In the genomic region with DNA sequence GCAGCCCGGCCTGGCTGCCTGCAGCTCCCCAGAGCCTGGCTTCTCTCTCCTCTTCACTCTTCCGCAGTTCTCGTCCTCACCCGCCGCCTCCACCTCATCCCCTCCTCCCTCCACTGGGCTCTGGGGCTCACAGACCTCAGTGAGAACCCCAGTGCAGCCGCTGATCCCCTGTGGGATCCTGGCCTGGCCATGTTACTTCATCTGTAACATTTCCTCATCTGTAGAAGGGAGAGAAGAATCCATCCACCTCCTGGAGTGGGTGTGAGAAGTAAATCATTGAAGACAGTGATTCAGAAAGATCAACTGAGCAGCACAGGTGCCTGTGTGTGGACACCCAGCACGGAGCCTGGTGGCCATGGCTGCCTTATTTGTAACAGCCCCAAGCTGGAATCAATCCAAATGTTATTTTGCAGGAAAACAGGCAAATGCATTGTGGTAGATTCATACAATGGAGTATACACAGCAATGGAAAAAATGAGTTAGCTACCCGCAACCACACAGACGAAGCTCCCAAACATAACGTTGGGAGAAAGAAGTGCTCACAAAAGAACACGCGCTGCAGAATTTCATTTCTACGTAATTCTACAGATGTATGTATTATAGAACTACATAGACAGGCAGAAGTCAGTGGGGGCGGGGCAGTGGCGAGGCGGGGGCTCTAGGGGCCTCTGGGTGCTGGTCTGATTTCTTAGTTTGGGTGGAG, we compare ENCODE assay signal across 8 cellular contexts. TPM values are rescaled to one million over a fixed set of nuclear protein-coding genes. Genes with fewer than 3 reads are reported as not detected.
DNase-seq lines count a peak whose midpoint lies in the region; TF ChIP-seq lines count a peak whose summit lies in the region.

No MANE protein-coding gene starts in this region.

- no peak overlapping the region for H3K4me2 ChIP-seq in mesenchymal stem cell (ENCODE audit: low read length, poor library complexity, severe bottlenecking)

- WGBS in mesenchymal stem cell: 87% methylated on average over 15 of the region's 16 CpGs

- peak overlapping the region; percentile 80 for H2AK5ac ChIP-seq in mesenchymal stem cell (ENCODE audit: low read length, severe bottlenecking)

- POLR2A ChIA-PET in HEK293 (lab: Yijun Ruan, JAX): no interaction called here

- intact Hi-C loops in left ventricle myocardium inferior (cut with micrococcal nuclease): no loop called here

- H3K4me1 ChIP-seq in HEK293 (ENCODE audit: control insufficient read depth, insufficient read depth, low read length): no peaks in the 10 kb centered on the region
- H3K4me1 ChIP-seq in mesenchymal stem cell (ENCODE audit: control insufficient read depth, insufficient read depth, low read depth, low read length): peaks cover 22% of the 10 kb centered on the region
- peaks cover 5% of the 10 kb centered on the region for H3K4me1 ChIP-seq in left ventricle myocardium inferior

- TF ChIP-seq CTCF in HEK293 (tag by site-specific recombination; IDR thresholded peaks at IDR 0.05) (no peak), left ventricle myocardium inferior (IDR thresholded peaks at IDR 0.05; ENCODE audit: borderline replicate concordance) (no peak)

- no peaks in the 10 kb centered on the region for H3K36me3 ChIP-seq in HEK293 (ENCODE audit: control insufficient read depth in 2 of 2, insufficient read depth in 1 of 2, low read length in 2 of 2)
- no peaks in the 10 kb centered on the region for H3K36me3 ChIP-seq in mesenchymal stem cell (ENCODE audit: control insufficient read depth in 1 of 2, insufficient read depth in 2 of 2, low read depth in 1 of 2, low read length in 2 of 2)
- H3K36me3 ChIP-seq in left ventricle myocardium inferior: no peaks in the 10 kb centered on the region

- H3K9me3 Mint-ChIP-seq in activated naive CD4-positive, alpha-beta T cell treated with anti-CD3 and anti-CD28 coated beads, Interleukin-2, amount 10 ng/mL, durations not matched to agents 7 days and 5 days: no peaks in the 10 kb centered on the region

- peak overlapping the region; percentile 43 for H4K91ac ChIP-seq in mesenchymal stem cell (ENCODE audit: low read length)

- H3K4me1 Mint-ChIP-seq in activated naive CD4-positive, alpha-beta T cell treated with anti-CD3 and anti-CD28 coated beads, Interleukin-2, amount 10 ng/mL, durations not matched to agents 7 days and 5 days: peaks cover 100% of the 10 kb centered on the region

- peak overlapping the region; percentile 10 for H3K9ac ChIP-seq in mesenchymal stem cell (ENCODE audit: low read length)

- no peaks in the 10 kb centered on the region for H3K9me3 ChIP-seq in HEK293 (ENCODE audit: control insufficient read depth, insufficient read depth, low read depth, low read length)
- no peaks in the 10 kb centered on the region for H3K9me3 ChIP-seq in mesenchymal stem cell (ENCODE audit: control insufficient read depth, low read length)
- no peaks in the 10 kb centered on the region for H3K9me3 ChIP-seq in left ventricle myocardium inferior (replicated peaks)

- no peak overlapping the region for H2AFZ ChIP-seq in mesenchymal stem cell (ENCODE audit: low read depth, low read length)

- no peak overlapping the region for H3K23ac ChIP-seq in mesenchymal stem cell (ENCODE audit: low read length in 2 of 2)

- DNase-seq in C1 segment of cervical spinal cord (lab: John Stamatoyannopoulos, UW) (peak in 8 of 14 donors; percentile 16 to 69 (median 54)), mesenchymal stem cell (peak; percentile 12), COLO668 (lab: John Stamatoyannopoulos, UW; ENCODE audit: unreplicated experiment) (no peak), DMS53 treated with DMSO at 0.1 percent for 48 hours (lab: John Stamatoyannopoulos, UW; ENCODE audit: unreplicated experiment) (no peak), AG08396 (ENCODE audit: low spot score) (no peak), left ventricle myocardium inferior (no peak)
- peak; percentile 54 for DNase-seq in activated naive CD4-positive, alpha-beta T cell treated with anti-CD3 and anti-CD28 coated beads, Interleukin-2, amount 10 ng/mL, durations not matched to agents 7 days and 5 days

- H3K4me3 ChIP-seq in HEK293 (ENCODE audit: low read depth, low read length): no peak overlapping the region
- no peak overlapping the region for H3K4me3 ChIP-seq in mesenchymal stem cell (ENCODE audit: insufficient read depth in 1 of 2, low read depth in 1 of 2, low read length in 2 of 2)
- H3K4me3 ChIP-seq in left ventricle myocardium inferior: no peak overlapping the region

- H3K36me3 Mint-ChIP-seq in activated naive CD4-positive, alpha-beta T cell treated with anti-CD3 and anti-CD28 coated beads, Interleukin-2, amount 10 ng/mL, durations not matched to agents 7 days and 5 days: peaks cover 68% of the 10 kb centered on the region

- H2BK120ac ChIP-seq in mesenchymal stem cell (ENCODE audit: low read depth, low read length): peak overlapping the region; percentile 21

- peak overlapping the region; percentile 50 for H2BK15ac ChIP-seq in mesenchymal stem cell (ENCODE audit: low read depth, poor library complexity, severe bottlenecking)

- no peaks in the 10 kb centered on the region for H3K27me3 Mint-ChIP-seq in activated naive CD4-positive, alpha-beta T cell treated with anti-CD3 and anti-CD28 coated beads, Interleukin-2, amount 10 ng/mL, durations not matched to agents 7 days and 5 days

- no peaks in the 10 kb centered on the region for H3K79me1 ChIP-seq in mesenchymal stem cell (replicated peaks; ENCODE audit: low read length, poor library complexity, severe bottlenecking)

- H3K14ac ChIP-seq in mesenchymal stem cell (ENCODE audit: low read length in 2 of 2): no peak overlapping the region

- CTCF ChIA-PET in HEK293 (lab: Yijun Ruan, JAX): interaction anchor here (0.7 kb wide), 2 partner anchors 12 to 63 kb away, joined by 3 read pairs; no protein-coding TSS in a partner anchor
- CTCF ChIA-PET in activated naive CD4-positive, alpha-beta T cell treated with anti-CD3 and anti-CD28 coated beads, Interleukin-2, amount 10 ng/mL, durations not matched to agents 7 days and 5 days (lab: Charles Lee): interaction anchor here (5.1 kb wide), 1 partner anchor 29 kb away, joined by 31 read pairs; no protein-coding TSS in a partner anchor

- peak overlapping the region in 1 of 2 experiments; percentile 21 for H3K4ac ChIP-seq in mesenchymal stem cell (ENCODE audit: low read depth in 1 of 2, low read length in 2 of 2)

- H2BK5ac ChIP-seq in mesenchymal stem cell (ENCODE audit: low read depth, low read length, poor library complexity, severe bottlenecking): no peak overlapping the region

- H4K8ac ChIP-seq in mesenchymal stem cell (ENCODE audit: low read length): peak overlapping the region; percentile 1

- no peak overlapping the region for H2BK12ac ChIP-seq in mesenchymal stem cell (ENCODE audit: low read length in 2 of 2)

- H3K27me3 ChIP-seq in mesenchymal stem cell (ENCODE audit: control insufficient read depth in 1 of 2, insufficient read depth in 1 of 2, low read length in 2 of 2) (peaks cover 0 to 37% of the 10 kb centered on the region in 2 experiments), left ventricle myocardium inferior (ENCODE audit: low read depth) (peaks cover 29% of the 10 kb centered on the region)

- peak overlapping the region; percentile 78 for H3K4me3 Mint-ChIP-seq in activated naive CD4-positive, alpha-beta T cell treated with anti-CD3 and anti-CD28 coated beads, Interleukin-2, amount 10 ng/mL, durations not matched to agents 7 days and 5 days

- peak overlapping the region; percentile 99 for H3K27ac Mint-ChIP-seq in activated naive CD4-positive, alpha-beta T cell treated with anti-CD3 and anti-CD28 coated beads, Interleukin-2, amount 10 ng/mL, durations not matched to agents 7 days and 5 days

- H3K27ac ChIP-seq in HEK293 (ENCODE audit: extremely low read depth, low read depth, low read length) (peak overlapping the region; percentile 72), mesenchymal stem cell (ENCODE audit: low read length, poor library complexity, severe bottlenecking) (peak overlapping the region; percentile 61), left ventricle myocardium inferior (replicated peaks) (no peak overlapping the region)

- peak overlapping the region; percentile 68 to 76 for H3K18ac ChIP-seq in mesenchymal stem cell (ENCODE audit: low read depth in 1 of 2, low read length in 2 of 2)

TF ChIP-seq in HEK293, 187 proteins besides CTCF, POLR2A, EP300 and RAD21 (continues in another document):
- TF ChIP-seq ZNF366 (tag by site-specific recombination; conservative IDR thresholded peaks at IDR 0.05) (no peak), ZIC2 (tag by site-specific recombination; IDR thresholded peaks at IDR 0.05) (peak; percentile 18; the same call in 1 of the 2 replicates), ZNF202 (tag by site-specific recombination; IDR thresholded peaks at IDR 0.05; ENCODE audit: borderline replicate concordance) (no peak), ZNF830 (tag by site-specific recombination; IDR thresholded peaks at IDR 0.05; ENCODE audit: low read depth) (no peak), ZNF677 (tag by site-specific recombination; IDR thresholded peaks at IDR 0.05) (no peak), ZFHX2 (tag by site-specific recombination; conservative IDR thresholded peaks at IDR 0.05) (peak; percentile 28; the same call in 1 of the 2 replicates), PRDM1 (tag by site-specific recombination; IDR thresholded peaks at IDR 0.05) (no peak), KLF10 (tag by site-specific recombination; IDR thresholded peaks at IDR 0.05) (no peak)

RNA-seq across cellular contexts. Expression of a gene that starts 8.7 kb away (rescaled TPM):
- polyA plus RNA-seq in mesenchymal stem cell (2013, experiment 1 of 2): 0.97 TPM
- polyA plus RNA-seq in mesenchymal stem cell (2013, experiment 2 of 2): 0.95 TPM
- total RNA-seq in left ventricle myocardium inferior: 18.8 TPM

RNA-seq across cellular contexts. Expression of a gene that starts 25.5 kb away (rescaled TPM):
- 0.03 TPM for polyA plus RNA-seq in mesenchymal stem cell (2013, experiment 1 of 2)
- 0.04 TPM for polyA plus RNA-seq in mesenchymal stem cell (2013, experiment 2 of 2)
- not detected for total RNA-seq in left ventricle myocardium inferior

Comparison
In these comparisons a context has a peak if more than half of its experiments do, and no peak if none do; other contexts are left out.
1. DNase-seq: peak in C1 segment of cervical spinal cord (8 of 14), activated naive CD4-positive, alpha-beta T cell treated with anti-CD3 and anti-CD28 coated beads, Interleukin-2, amount 10 ng/mL, durations not matched to agents 7 days and 5 days (single experiment) and mesenchymal stem cell (single experiment); none in COLO668 (single experiment), DMS53 treated with DMSO at 0.1 percent for 48 hours (single experiment), AG08396 (single experiment) and left ventricle myocardium inferior (single experiment).